Comparison of ENCODE assay signal across 13 cellular contexts in the genomic region with DNA sequence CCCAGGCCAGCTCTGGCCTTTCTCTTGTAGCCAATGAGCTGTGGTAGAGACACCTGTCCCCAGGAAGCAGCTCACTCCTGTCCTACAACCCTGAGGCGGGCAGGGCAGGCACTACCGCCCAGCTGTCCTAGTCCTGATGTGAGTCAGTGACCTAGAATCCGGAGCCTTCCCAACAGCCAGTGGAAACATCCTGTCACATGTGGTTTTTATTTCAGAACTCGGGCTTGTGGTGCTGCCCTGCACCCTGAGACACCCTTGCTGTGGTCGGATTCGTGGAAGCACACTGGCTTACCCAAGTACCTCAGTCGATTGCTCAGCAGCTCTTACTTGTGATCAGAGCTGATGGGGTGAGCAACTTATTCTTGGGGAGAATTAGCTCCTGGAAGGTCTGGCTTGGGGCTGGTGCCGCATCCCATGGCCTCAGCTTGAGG.
DNase-seq lines count a peak whose midpoint lies in the region; ATAC-seq and TF ChIP-seq lines count a peak whose summit lies in the region.
"Had no signal": no experiment of that assay in that cellular context is flagged by ENCODE, and none has a peak within 500 bp of the region (broad histone marks: within the 10 kb centered on the region; RNA-seq: fewer than 3 reads in every experiment).

No MANE protein-coding gene starts in this region.

- TF ChIP-seq CTCF in PC-3 (conservative IDR thresholded peaks at IDR 0.05; ENCODE audit: low read depth, low read length): no peak
- TF ChIP-seq CTCF in body of pancreas (IDR thresholded peaks at IDR 0.05): no peak

- no peaks in the 10 kb centered on the region for H3K9me3 ChIP-seq in PC-3 (ENCODE audit: low read length)
- no peaks in the 10 kb centered on the region for H3K9me3 ChIP-seq in body of pancreas
- no peaks in the 10 kb centered on the region for H3K9me3 ChIP-seq in skeletal muscle tissue (ENCODE audit: control insufficient read depth in 3 of 3, low read length in 3 of 3)

- TF ChIP-seq POLR2A in body of pancreas (IDR thresholded peaks at IDR 0.05): no peak

- 0 out of 2 replicates have a peak overlapping the region, but pooled peaks have one; percentile 20 for H3K4me2 ChIP-seq in PC-3 (ENCODE audit: low read length)

- intact Hi-C loops in PC-3 (cut with micrococcal nuclease) (no loop called here), body of pancreas (cut with DNase I) (no loop called here)

- H3K9me3 Mint-ChIP-seq in activated T-cell treated with anti-CD3 and anti-CD28 coated beads, Interleukin-2, amount 50 U/mL, for 72 hours: no peaks in the 10 kb centered on the region
- H3K9me3 Mint-ChIP-seq in activated T-cell treated with anti-CD3 and anti-CD28 coated beads, Interleukin-2, amount 50 U/mL, for 24 hours: no peaks in the 10 kb centered on the region
- H3K9me3 Mint-ChIP-seq: neural crest cell had no signal

- no peak overlapping the region for H2AFZ ChIP-seq in PC-3 (ENCODE audit: low read length)

- H3K27ac Mint-ChIP-seq in activated T-cell treated with anti-CD3 and anti-CD28 coated beads, Interleukin-2, amount 50 U/mL, for 72 hours: no peak overlapping the region
- no peak overlapping the region for H3K27ac Mint-ChIP-seq in activated T-cell treated with anti-CD3 and anti-CD28 coated beads, Interleukin-2, amount 50 U/mL, for 24 hours

- H3K9me2 ChIP-seq in PC-3 (replicated peaks; ENCODE audit: low read length): no peaks in the 10 kb centered on the region

- no TSS peak for BruUV-seq in PC-3 (replicated peaks; lab: Mats Ljungman, UMichigan)

- no peaks in the 10 kb centered on the region for H4K20me1 ChIP-seq in PC-3 (ENCODE audit: low read length)

- CTCF ChIA-PET in PC-3 (lab: Charles Lee): no interaction called here

- POLR2A ChIA-PET in PC-3 (lab: Charles Lee; ENCODE audit: unreplicated experiment): no interaction called here

- H3K36me3 ChIP-seq in PC-3 (ENCODE audit: low read depth, low read length): no peaks in the 10 kb centered on the region
- no peaks in the 10 kb centered on the region for H3K36me3 ChIP-seq in body of pancreas (replicated peaks in 1 of 2; ENCODE audit: insufficient read depth in 1 of 2, low read depth in 2 of 2)
- no peaks in the 10 kb centered on the region for H3K36me3 ChIP-seq in skeletal muscle tissue (ENCODE audit: control insufficient read depth in 3 of 3, insufficient read depth in 3 of 3, low read length in 3 of 3)

- H3K27me3 Mint-ChIP-seq in activated T-cell treated with anti-CD3 and anti-CD28 coated beads, Interleukin-2, amount 50 U/mL, for 72 hours (ENCODE audit: low read depth): peaks cover 41% of the 10 kb centered on the region
- H3K27me3 Mint-ChIP-seq in activated T-cell treated with anti-CD3 and anti-CD28 coated beads, Interleukin-2, amount 50 U/mL, for 24 hours: peaks cover 39% of the 10 kb centered on the region

- peak overlapping the region in 1 of 2 donors; percentile 23 for H3K4me3 Mint-ChIP-seq in activated T-cell treated with anti-CD3 and anti-CD28 coated beads, Interleukin-2, amount 50 U/mL, for 72 hours
- no peak overlapping the region for H3K4me3 Mint-ChIP-seq in activated T-cell treated with anti-CD3 and anti-CD28 coated beads, Interleukin-2, amount 50 U/mL, for 24 hours
- H3K4me3 Mint-ChIP-seq: neural crest cell had no signal

- ATAC-seq in activated T-cell treated with anti-CD3 and anti-CD28 coated beads, Interleukin-2, amount 50 U/mL, for 72 hours (replicated peaks in 1 of 2): peak; percentile 58 to 83
- peak; percentile 78 for ATAC-seq in PC-3
- peak; percentile 33 for ATAC-seq in body of pancreas

- H3K27me3 ChIP-seq in PC-3 (ENCODE audit: low read length): no peaks in the 10 kb centered on the region
- no peaks in the 10 kb centered on the region for H3K27me3 ChIP-seq in body of pancreas
- H3K27me3 ChIP-seq in skeletal muscle tissue (ENCODE audit: control insufficient read depth in 3 of 3, insufficient read depth in 3 of 3, low read length in 3 of 3): no peaks in the 10 kb centered on the region

- WGBS in body of pancreas, 2 donors: 70 to 84% methylated on average over 5 to 8 of the region's 8 CpGs

- H3K36me3 Mint-ChIP-seq in activated T-cell treated with anti-CD3 and anti-CD28 coated beads, Interleukin-2, amount 50 U/mL, for 72 hours (ENCODE audit: insufficient read depth in 2 of 2): no peaks in the 10 kb centered on the region
- H3K36me3 Mint-ChIP-seq in activated T-cell treated with anti-CD3 and anti-CD28 coated beads, Interleukin-2, amount 50 U/mL, for 24 hours (ENCODE audit: low read depth): no peaks in the 10 kb centered on the region

- peak in 1 of 2 donors; percentile 32 for DNase-seq in activated T-cell treated with anti-CD3 and anti-CD28 coated beads, Interleukin-2, amount 50 U/mL, for 72 hours
- DNase-seq in activated T-cell treated with anti-CD3 and anti-CD28 coated beads, Interleukin-2, amount 50 U/mL, for 24 hours: no peak
- DNase-seq in PC-3 (peak; percentile 68), body of pancreas (no peak), SKM-1 (lab: John Stamatoyannopoulos, UW; ENCODE audit: unreplicated experiment) (no peak), occipital lobe (lab: John Stamatoyannopoulos, UW) (no peak), NCI-H1436 treated with DMSO at 0.1 percent for 48 hours (lab: John Stamatoyannopoulos, UW) (no peak)
- DNase-seq: AML-193; central memory CD4-positive, alpha-beta T cell; NCI-H345 had no signal

- H3K9ac ChIP-seq in PC-3 (ENCODE audit: low read length): no peak overlapping the region
- H3K9ac ChIP-seq in skeletal muscle tissue (ENCODE audit: low read depth in 1 of 3, low read length in 3 of 3): peak overlapping the region in 1 of 3 donors; percentile 52

- H3K4me1 ChIP-seq in PC-3 (ENCODE audit: insufficient read depth, low read length): peaks cover 18% of the 10 kb centered on the region
- H3K4me1 ChIP-seq in body of pancreas: no peaks in the 10 kb centered on the region
- H3K4me1 ChIP-seq in skeletal muscle tissue (ENCODE audit: control insufficient read depth in 3 of 3, insufficient read depth in 3 of 3, low read length in 3 of 3): peaks cover 15 to 37% (median 28%) of the 10 kb centered on the region in 3 donors

- H3K4me1 Mint-ChIP-seq in activated T-cell treated with anti-CD3 and anti-CD28 coated beads, Interleukin-2, amount 50 U/mL, for 72 hours (ENCODE audit: low read depth): no peaks in the 10 kb centered on the region
- peaks cover 4% of the 10 kb centered on the region for H3K4me1 Mint-ChIP-seq in activated T-cell treated with anti-CD3 and anti-CD28 coated beads, Interleukin-2, amount 50 U/mL, for 24 hours (ENCODE audit: low read depth)

- H3K79me2 ChIP-seq in PC-3 (ENCODE audit: low read length): no peaks in the 10 kb centered on the region

- H3K27ac ChIP-seq in PC-3 (ENCODE audit: low read length): peak overlapping the region; percentile 11; the same call in 1 of the 2 replicates
- no peak overlapping the region for H3K27ac ChIP-seq in body of pancreas
- peak overlapping the region; percentile 88 for H3K27ac ChIP-seq in skeletal muscle tissue (ENCODE audit: low read depth, low read length)
- H3K27ac ChIP-seq: VCaP had no signal

- H3F3A ChIP-seq in PC-3 (ENCODE audit: low read length, unreplicated experiment): no peaks in the 10 kb centered on the region

- no peak overlapping the region for H3K4me3 ChIP-seq in PC-3 (ENCODE audit: low read length)
- H3K4me3 ChIP-seq in body of pancreas: no peak overlapping the region
- H3K4me3 ChIP-seq in skeletal muscle tissue (ENCODE audit: low read length in 3 of 3): peak overlapping the region in 2 of 3 donors; percentile 9 to 56

Comparison
In these comparisons a context has a peak if more than half of its experiments do, and no peak if none do; other contexts are left out.
1. H3K27ac ChIP-seq: peak in PC-3 (single experiment) and skeletal muscle tissue (single experiment); none in body of pancreas (0 of 4).
2. H3K4me3 ChIP-seq: peak in skeletal muscle tissue (2 of 3); none in PC-3 (single experiment) and body of pancreas (0 of 2).
3. Peak in every context shown above with its lines, with median percentiles within 50 percentile points of each other: ATAC-seq.